Comparison of ENCODE assay signal across 8 cellular contexts in genomic region chr7:148987010-148987750, GRCh38. TPM values are rescaled to one million over a fixed set of nuclear protein-coding genes. Genes with fewer than 3 reads are reported as not detected.
DNase-seq lines count a peak whose midpoint lies in the region; ATAC-seq and TF ChIP-seq lines count a peak whose summit lies in the region.

No MANE protein-coding gene starts in this region.

- H3K4me3 Mint-ChIP-seq in activated naive CD4-positive, alpha-beta T cell treated with anti-CD3 and anti-CD28 coated beads, Interleukin-2, amount 50 U/mL, for 24 hours = peak overlapping the region; percentile 99
- H3K4me3 Mint-ChIP-seq in glutamatergic neuron (ENCODE audit: unreplicated experiment) = peak overlapping the region; percentile 98

- H3K27me3 ChIP-seq in GM06990 (replicated peaks; ENCODE audit: control insufficient read depth, insufficient read depth, low read length) (no peaks in the 10 kb centered on the region), osteoblast (ENCODE audit: insufficient read depth, low read length) (peaks cover 8% of the 10 kb centered on the region), thymus (ENCODE audit: control insufficient read depth, insufficient read depth) (no peaks in the 10 kb centered on the region)

- H3K27ac Mint-ChIP-seq in activated naive CD4-positive, alpha-beta T cell treated with anti-CD3 and anti-CD28 coated beads, Interleukin-2, amount 50 U/mL, for 24 hours = peak overlapping the region; percentile 99
- peak overlapping the region; percentile 92 for H3K27ac Mint-ChIP-seq in glutamatergic neuron (ENCODE audit: unreplicated experiment)

- peak overlapping the region; percentile 57 for H3K27ac ChIP-seq in osteoblast (ENCODE audit: low read depth, low read length)
- H3K27ac ChIP-seq in thymus (ENCODE audit: low read depth) = peak overlapping the region; percentile 67

- peaks cover 19% of the 10 kb centered on the region for H3K4me1 ChIP-seq in osteoblast (ENCODE audit: insufficient read depth, low read length)
- H3K4me1 ChIP-seq in thymus (ENCODE audit: control insufficient read depth, insufficient read depth, low read length) = peaks cover 6% of the 10 kb centered on the region

- peaks cover 51% of the 10 kb centered on the region for H3K4me1 Mint-ChIP-seq in activated naive CD4-positive, alpha-beta T cell treated with anti-CD3 and anti-CD28 coated beads, Interleukin-2, amount 50 U/mL, for 24 hours
- H3K4me1 Mint-ChIP-seq in glutamatergic neuron (ENCODE audit: low read depth, unreplicated experiment) = peaks cover 8% of the 10 kb centered on the region

- H3K4me3 ChIP-seq in GM06990 (replicated peaks; ENCODE audit: low read depth, low read length) (peak overlapping the region; percentile 93), NB4 (ENCODE audit: low read depth, low read length) (peak overlapping the region; percentile 85), osteoblast (ENCODE audit: insufficient read depth, low read length) (peak overlapping the region; percentile 81), thymus (ENCODE audit: low read length) (peak overlapping the region; percentile 57)

- TF ChIP-seq POLR2A in NB4 (IDR thresholded peaks at IDR 0.05; ENCODE audit: extremely low read depth, insufficient read length) = peak; percentile 28

- H3K9me3 Mint-ChIP-seq in activated naive CD4-positive, alpha-beta T cell treated with anti-CD3 and anti-CD28 coated beads, Interleukin-2, amount 50 U/mL, for 24 hours = no peaks in the 10 kb centered on the region
- peaks cover 20% of the 10 kb centered on the region for H3K9me3 Mint-ChIP-seq in glutamatergic neuron (ENCODE audit: unreplicated experiment)

- no peaks in the 10 kb centered on the region for H3K36me3 Mint-ChIP-seq in activated naive CD4-positive, alpha-beta T cell treated with anti-CD3 and anti-CD28 coated beads, Interleukin-2, amount 50 U/mL, for 24 hours
- no peaks in the 10 kb centered on the region for H3K36me3 Mint-ChIP-seq in glutamatergic neuron (ENCODE audit: unreplicated experiment)

- no peaks in the 10 kb centered on the region for H3K9me3 ChIP-seq in osteoblast (ENCODE audit: low read depth, low read length)
- no peaks in the 10 kb centered on the region for H3K9me3 ChIP-seq in thymus (ENCODE audit: control insufficient read depth)

- no peaks in the 10 kb centered on the region for H3K27me3 Mint-ChIP-seq in activated naive CD4-positive, alpha-beta T cell treated with anti-CD3 and anti-CD28 coated beads, Interleukin-2, amount 50 U/mL, for 24 hours
- H3K27me3 Mint-ChIP-seq in glutamatergic neuron (ENCODE audit: unreplicated experiment) = peaks cover 14% of the 10 kb centered on the region

- TF ChIP-seq CTCF in GM06990 (IDR thresholded peaks at IDR 0.05; ENCODE audit: insufficient read depth, low read length, poor library complexity, severe bottlenecking) = no peak
- TF ChIP-seq CTCF in NB4 (IDR thresholded peaks at IDR 0.05; ENCODE audit: low read depth, low read length) = no peak
- TF ChIP-seq CTCF in glutamatergic neuron (IDR thresholded peaks at IDR 0.05; ENCODE audit: partially characterized antibody, unreplicated experiment) = no peak
- TF ChIP-seq CTCF in osteoblast (IDR thresholded peaks at IDR 0.05; ENCODE audit: extremely low read depth, low read depth, low read length) = no peak

- peak overlapping the region; percentile 98 for H2AFZ ChIP-seq in osteoblast (ENCODE audit: low read length)

- peak; percentile 88 for ATAC-seq in HG02571 (IDR thresholded peaks at IDR 0.05; ENCODE audit: unreplicated experiment)

- DNase-seq in GM06990 (ENCODE audit: extremely low read depth, insufficient read length) (peak; percentile 72), NB4 (ENCODE audit: low read depth) (peak; percentile 97), SK-N-DZ (ENCODE audit: low spot score) (peak; percentile 97), glutamatergic neuron (peak; percentile 81), osteoblast (ENCODE audit: insufficient read length, low spot score, missing footprints) (peak; percentile 88)

- 2% methylated on average over 17 of the region's 17 CpGs for WGBS in thymus

- H3K36me3 ChIP-seq in GM06990 (ENCODE audit: control insufficient read depth, insufficient read depth, low read length) (no peaks in the 10 kb centered on the region), osteoblast (ENCODE audit: insufficient read depth, low read length) (no peaks in the 10 kb centered on the region), thymus (ENCODE audit: control insufficient read depth, insufficient read depth) (no peaks in the 10 kb centered on the region)

- H4K20me1 ChIP-seq in osteoblast (ENCODE audit: insufficient read depth, low read length) = no peaks in the 10 kb centered on the region

- H3K79me2 ChIP-seq in osteoblast (ENCODE audit: insufficient read depth, low read length) = no peaks in the 10 kb centered on the region

- peak overlapping the region; percentile 99 for H3K4me2 ChIP-seq in osteoblast (ENCODE audit: insufficient read depth, low read length)

RNA-seq across cellular contexts. Expression of gene PDIA4, which starts 41.1 kb away (rescaled TPM):
- 98.0 and 104 TPM in 2 replicates for polyA plus RNA-seq in SK-N-DZ (2014; cell fraction: cytosol; rRNA removed)
- 76.9 and 91.1 TPM in 2 replicates for polyA plus RNA-seq in SK-N-DZ (2014; cell fraction: nucleus; rRNA removed)
- 69.0 TPM for total RNA-seq in glutamatergic neuron (ENCODE audit: unreplicated experiment)
- 216 and 220 TPM in 2 replicates for total RNA-seq in osteoblast
- polyA plus RNA-seq in thymus = 53.3 TPM

Comparison
In these comparisons a context has a peak if more than half of its experiments do, and no peak if none do; other contexts are left out.
1. Peak in every context shown above with its lines: DNase-seq, ATAC-seq, H3K4me3 ChIP-seq and H3K27ac ChIP-seq.